ENCODE assay signal across 23 cellular contexts in genomic region chr7:135879238-135879637, GRCh38.
DNase-seq lines count a peak whose midpoint lies in the region; ATAC-seq and TF ChIP-seq lines count a peak whose summit lies in the region.
"Had no signal": no experiment of that assay in that cellular context is flagged by ENCODE, and none has a peak within 500 bp of the region (broad histone marks: within the 10 kb centered on the region; RNA-seq: fewer than 3 reads in every experiment).

No MANE protein-coding gene starts in this region.

- peaks cover under 1% of the 10 kb centered on the region for H3K36me3 Mint-ChIP-seq in mesothelial cell of epicardium
- H3K36me3 Mint-ChIP-seq: memory B cell had no signal

- H3K4me3 ChIP-seq in epithelial cell of esophagus (ENCODE audit: low read length) (no peak overlapping the region), MM.1S (ENCODE audit: low read length) (no peak overlapping the region), WERI-Rb-1 (ENCODE audit: low read depth, low read length) (no peak overlapping the region)
- H3K4me3 ChIP-seq: GM23338, SJCRH30, vagina had no signal

- no peak for ATAC-seq in HG03159 (IDR thresholded peaks at IDR 0.05; ENCODE audit: unreplicated experiment)
- ATAC-seq: activated CD4-positive, alpha-beta T cell treated with anti-CD3 and anti-CD28 coated beads for 36 hours; GM23338 had no signal

- H4K20me1 ChIP-seq in MM.1S (ENCODE audit: insufficient read depth, low read length) = no peaks in the 10 kb centered on the region

- no peak overlapping the region for H3K9ac ChIP-seq in MM.1S (ENCODE audit: low read length)

- H3K79me2 ChIP-seq in MM.1S (ENCODE audit: low read length) = no peaks in the 10 kb centered on the region

- H3K27me3 ChIP-seq in MM.1S (replicated peaks; ENCODE audit: insufficient read depth, low read length) (no peaks in the 10 kb centered on the region), WERI-Rb-1 (ENCODE audit: insufficient read depth, low read depth, severe bottlenecking) (no peaks in the 10 kb centered on the region)
- H3K27me3 ChIP-seq: SJCRH30, vagina had no signal

- H3K4me3 Mint-ChIP-seq in mesothelial cell of epicardium = no peak overlapping the region
- H3K4me3 Mint-ChIP-seq: activated CD4-positive, alpha-beta T cell treated with anti-CD3 and anti-CD28 coated beads for 36 hours; GM23338; immature natural killer cell; memory B cell; neural crest cell had no signal

- H3K27ac ChIP-seq in MM.1S (ENCODE audit: low read length) = no peak overlapping the region
- H3K27ac ChIP-seq in WERI-Rb-1 = no peak overlapping the region
- H3K27ac ChIP-seq: SJCRH30, vagina had no signal

- no peaks in the 10 kb centered on the region for H3K9me2 ChIP-seq in MM.1S (replicated peaks; ENCODE audit: insufficient read depth, low read length)

- H3K4me1 ChIP-seq in MM.1S (ENCODE audit: low read length) = no peaks in the 10 kb centered on the region
- H3K4me1 ChIP-seq: vagina had no signal

- no peaks in the 10 kb centered on the region for H3F3A ChIP-seq in MM.1S (ENCODE audit: insufficient read depth, low read length)

- DNase-seq in Daoy (ENCODE audit: low read depth) = peak; percentile 26
- DNase-seq in RPMI7951 (ENCODE audit: low read depth) = peak; percentile 50
- peak; percentile 39 for DNase-seq in epithelial cell of esophagus (ENCODE audit: low read depth)
- DNase-seq in mesothelial cell of epicardium (ENCODE audit: low spot score in 2 of 2, unreplicated experiment in 2 of 2) = no peak
- DNase-seq in DMS79 treated with DMSO at 0.1 percent for 48 hours (lab: John Stamatoyannopoulos, UW) = no peak
- no peak for DNase-seq in MM.1S
- DNase-seq in WERI-Rb-1 = no peak
- DNase-seq: activated CD4-positive, alpha-beta T cell treated with anti-CD3 and anti-CD28 coated beads for 36 hours; activated CD8-positive, alpha-beta memory T cell treated with anti-CD3 and anti-CD28 coated beads, Interleukin-2, amount 50 U/mL, for 48 hours; activated naive CD4-positive, alpha-beta T cell treated with anti-CD3 and anti-CD28 coated beads, Interleukin-2, amount 50 U/mL, for 16 hours; central memory CD4-positive, alpha-beta T cell; COR-L47; effector memory CD4-positive, alpha-beta T cell; GF-D8; immature natural killer cell; NCI-H446; stimulated activated CD4-positive, alpha-beta T cell treated with anti-CD3 and anti-CD28 coated beads, Interleukin-1b, Interleukin-23, amount 100 ng/mL, for 48 hours had no signal

- no peaks in the 10 kb centered on the region for H3K27me3 Mint-ChIP-seq in mesothelial cell of epicardium (ENCODE audit: low read depth)

- peak overlapping the region; percentile 47 for H3K27ac Mint-ChIP-seq in mesothelial cell of epicardium
- H3K27ac Mint-ChIP-seq: activated CD4-positive, alpha-beta T cell treated with anti-CD3 and anti-CD28 coated beads for 36 hours; GM23338; immature natural killer cell; memory B cell had no signal

- H3K36me3 ChIP-seq in MM.1S (replicated peaks; ENCODE audit: insufficient read depth, low read length) (no peaks in the 10 kb centered on the region), WERI-Rb-1 (no peaks in the 10 kb centered on the region)
- H3K36me3 ChIP-seq: SJCRH30, vagina had no signal

- H3K4me1 Mint-ChIP-seq in mesothelial cell of epicardium = peaks cover 19% of the 10 kb centered on the region
- H3K4me1 Mint-ChIP-seq: activated CD4-positive, alpha-beta T cell treated with anti-CD3 and anti-CD28 coated beads for 36 hours; GM23338; immature natural killer cell; neural crest cell had no signal

- no peak overlapping the region for H2AFZ ChIP-seq in MM.1S (ENCODE audit: low read length)
- H2AFZ ChIP-seq: GM23338 had no signal

- H3K9me3 ChIP-seq in MM.1S (replicated peaks; ENCODE audit: insufficient read depth, low read length) (no peaks in the 10 kb centered on the region), WERI-Rb-1 (ENCODE audit: severe bottlenecking) (no peaks in the 10 kb centered on the region)
- H3K9me3 ChIP-seq: SJCRH30, vagina had no signal

- no peak overlapping the region for H3K4me2 ChIP-seq in MM.1S (ENCODE audit: low read depth, low read length)
- H3K4me2 ChIP-seq: GM23338 had no signal

- TF ChIP-seq CTCF in epithelial cell of esophagus (IDR thresholded peaks at IDR 0.05; ENCODE audit: insufficient read depth, low read depth, low read length, missing control alignments) = no peak
- no peak for TF ChIP-seq CTCF in mesothelial cell of epicardium (IDR thresholded peaks at IDR 0.05; ENCODE audit: unreplicated experiment)
- no peak for TF ChIP-seq CTCF in MM.1S (IDR thresholded peaks at IDR 0.05; ENCODE audit: low read length)
- TF ChIP-seq CTCF in WERI-Rb-1 (IDR thresholded peaks at IDR 0.05; ENCODE audit: low read depth, low read length) = no peak

- H3K9me3 Mint-ChIP-seq in mesothelial cell of epicardium = peaks cover 6% of the 10 kb centered on the region
- H3K9me3 Mint-ChIP-seq: GM23338, neural crest cell had no signal

Comparison
In these comparisons a context has a peak if more than half of its experiments do, and no peak if none do; other contexts are left out.
1. DNase-seq: peak in Daoy (single experiment), RPMI7951 (single experiment) and epithelial cell of esophagus (single experiment); none in mesothelial cell of epicardium (0 of 2), DMS79 treated with DMSO at 0.1 percent for 48 hours (single experiment), MM.1S (single experiment) and WERI-Rb-1 (single experiment).